In the genomic region with DNA sequence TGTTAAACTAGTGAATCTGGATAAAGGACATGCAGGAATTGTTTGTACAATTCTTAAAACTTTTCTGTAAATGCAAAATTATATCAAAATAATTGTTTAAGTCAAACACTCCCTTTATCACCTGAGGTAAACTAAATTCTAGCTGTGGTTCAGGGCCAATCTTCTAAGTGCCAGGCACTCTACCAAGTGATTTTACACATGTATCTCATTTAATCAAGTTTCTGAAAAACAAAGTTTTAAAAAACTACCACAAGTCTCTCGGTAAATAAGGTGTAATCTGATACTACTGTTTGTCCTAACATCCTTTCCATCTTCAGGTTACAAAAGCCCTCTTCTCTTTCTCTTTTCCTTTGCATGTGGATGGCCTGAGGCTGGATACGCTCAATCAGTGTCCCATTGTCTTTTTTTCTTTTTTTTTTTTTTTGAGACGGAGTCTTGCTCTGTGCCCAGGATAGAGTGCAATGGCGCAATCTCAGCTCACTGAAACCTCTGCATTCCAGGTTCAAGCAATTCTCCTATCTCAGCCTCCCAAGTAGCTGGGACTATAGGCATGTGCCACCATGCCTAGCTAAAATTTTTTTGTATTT, we compare ENCODE assay signal across 1 cellular context.
A peak's percentile ranks its signal among the peaks of the same experiment; 100 is the strongest.
TF ChIP-seq lines count a peak whose summit lies in the region.

No MANE protein-coding gene starts in this region.

TF ChIP-seq in H1, 55 proteins besides CTCF, POLR2A, EP300 and RAD21:
- TF ChIP-seq SP1 (IDR thresholded peaks at IDR 0.05; ENCODE audit: low read depth, low read length) (no peak), CBX8 (IDR thresholded peaks at IDR 0.05; ENCODE audit: borderline replicate concordance, low read depth, low read length) (no peak), HDAC6 (IDR thresholded peaks at IDR 0.05; ENCODE audit: low read depth, low read length) (no peak), TBP (IDR thresholded peaks at IDR 0.05; ENCODE audit: low read depth, low read length) (no peak), JUN (IDR thresholded peaks at IDR 0.05; ENCODE audit: low read depth, low read length) (no peak), SRF (IDR thresholded peaks at IDR 0.05; ENCODE audit: low read depth, low read length) (no peak), MAFK (IDR thresholded peaks at IDR 0.05; ENCODE audit: low read depth, low read length) (no peak), CEBPB (IDR thresholded peaks at IDR 0.05; ENCODE audit: low read depth, low read length) (peak; percentile 74), SP2 (IDR thresholded peaks at IDR 0.05; ENCODE audit: low read length) (no peak), POU5F1 (IDR thresholded peaks at IDR 0.05; ENCODE audit: low read depth, low read length) (no peak), BRCA1 (IDR thresholded peaks at IDR 0.05; ENCODE audit: low read depth, low read length) (no peak), TEAD4 (IDR thresholded peaks at IDR 0.05; ENCODE audit: low read depth, low read length) (no peak), KDM1A (IDR thresholded peaks at IDR 0.05; ENCODE audit: borderline replicate concordance, low read length) (0 out of 2 replicates have a peak, but pooled peaks have one; percentile 34), CREB1 (IDR thresholded peaks at IDR 0.05) (no peak), BACH1 (IDR thresholded peaks at IDR 0.05; ENCODE audit: low read length) (no peak)
- TF ChIP-seq, protein P1, sequence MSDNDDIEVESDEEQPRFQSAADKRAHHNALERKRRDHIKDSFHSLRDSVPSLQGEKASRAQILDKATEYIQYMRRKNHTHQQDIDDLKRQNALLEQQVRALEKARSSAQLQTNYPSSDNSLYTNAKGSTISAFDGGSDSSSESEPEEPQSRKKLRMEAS (IDR thresholded peaks at IDR 0.05), result no peak
- TF ChIP-seq, protein P2, sequence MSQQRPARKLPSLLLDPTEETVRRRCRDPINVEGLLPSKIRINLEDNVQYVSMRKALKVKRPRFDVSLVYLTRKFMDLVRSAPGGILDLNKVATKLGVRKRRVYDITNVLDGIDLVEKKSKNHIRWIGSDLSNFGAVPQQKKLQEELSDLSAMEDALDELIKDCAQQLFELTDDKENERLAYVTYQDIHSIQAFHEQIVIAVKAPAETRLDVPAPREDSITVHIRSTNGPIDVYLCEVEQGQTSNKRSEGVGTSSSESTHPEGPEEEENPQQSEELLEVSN (IDR thresholded peaks at IDR 0.05), result no peak
